In genomic region chr2:101290711-101291110, GRCh38 we compare ENCODE assay signal across 29 cellular contexts.
"Had no signal": no experiment of that assay in that cellular context is flagged by ENCODE, and none has a peak within 500 bp of the region (broad histone marks: within the 10 kb centered on the region; RNA-seq: fewer than 3 reads in every experiment).

No MANE protein-coding gene starts in this region.

- DNase-seq: hypothalamus; immature natural killer cell; kidney; left colon; left lung; lower lobe of right lung; mammary epithelial cell; mesendoderm; naive B cell; natural killer cell; nucleus accumbens; pancreas; posterior cingulate gyrus; right lobe of liver; stimulated activated CD4-positive, alpha-beta T cell treated with anti-CD3 and anti-CD28 coated beads, Interleukin-1b, Interleukin-23, amount 100 ng/mL, for 48 hours; stimulated activated CD4-positive, alpha-beta T cell treated with anti-CD3 and anti-CD28 coated beads, Interleukin-2, amount 100 ng/mL, for 48 hours; stimulated activated CD4-positive, alpha-beta T cell treated with anti-CD3 and anti-CD28 coated beads, Interleukin-4, amount 100 ng/mL, for 4 hours; stimulated activated CD8-positive, alpha-beta memory T cell treated with anti-CD3 and anti-CD28 coated beads, Interleukin-4, amount 100 ng/mL, for 48 hours; stimulated activated naive CD8-positive, alpha-beta T cell treated with anti-CD3 and anti-CD28 coated beads, Interleukin-15, Interleukin-2, amounts not matched to agents 100 U/mL and 50 U/mL, for 24 hours; stomach; testis; thyroid gland; transverse colon; upper lobe of left lung had no signal

- H3K4me3 ChIP-seq: left lung, lower lobe of right lung, pancreas, prostate gland, right lobe of liver, smooth muscle cell, stomach, testis, thyroid gland, transverse colon, upper lobe of left lung, vagina had no signal

- H3K4me3 Mint-ChIP-seq: immature natural killer cell; mesothelial cell of epicardium; naive B cell; natural killer cell; stimulated activated memory B cell treated with anti-CD40 and anti-IgM and Interleukin-4, amounts not matched to agents 10 μg/mL and 1 μg/mL and 100 μg/mL, for 72 hours had no signal

- H3K4me2 ChIP-seq: smooth muscle cell had no signal

- ATAC-seq: left colon; left lung; lower lobe of right lung; natural killer cell; pancreas; right lobe of liver; stimulated activated memory B cell treated with anti-CD40 and anti-IgM and Interleukin-4, amounts not matched to agents 10 μg/mL and 1 μg/mL and 100 μg/mL, for 72 hours; stimulated activated naive CD8-positive, alpha-beta T cell treated with anti-CD3 and anti-CD28 coated beads, Interleukin-15, Interleukin-2, amounts not matched to agents 100 U/mL and 50 U/mL, for 24 hours had no signal

- H3K27me3 ChIP-seq: left lung, pancreas, right lobe of liver, stomach, testis, thyroid gland, transverse colon, upper lobe of left lung, vagina had no signal

- H3K4me1 ChIP-seq: prostate gland, testis had no signal

- H3K27ac ChIP-seq: left lung, lower lobe of right lung, pancreas, prostate gland, right lobe of liver, stomach, testis, thyroid gland, transverse colon, upper lobe of left lung, vagina had no signal

- H3K9me3 ChIP-seq: left lung, lower lobe of right lung, pancreas, prostate gland, right lobe of liver, stomach, testis, thyroid gland, transverse colon, upper lobe of left lung, vagina had no signal

- H3K27me3 Mint-ChIP-seq: naive B cell; stimulated activated memory B cell treated with anti-CD40 and anti-IgM and Interleukin-4, amounts not matched to agents 10 μg/mL and 1 μg/mL and 100 μg/mL, for 72 hours had no signal

- H3K27ac Mint-ChIP-seq: mesothelial cell of epicardium; stimulated activated memory B cell treated with anti-CD40 and anti-IgM and Interleukin-4, amounts not matched to agents 10 μg/mL and 1 μg/mL and 100 μg/mL, for 72 hours had no signal

- H3K9me3 Mint-ChIP-seq: immature natural killer cell; mesothelial cell of epicardium; naive B cell; natural killer cell; stimulated activated memory B cell treated with anti-CD40 and anti-IgM and Interleukin-4, amounts not matched to agents 10 μg/mL and 1 μg/mL and 100 μg/mL, for 72 hours had no signal
